In the genomic region with DNA sequence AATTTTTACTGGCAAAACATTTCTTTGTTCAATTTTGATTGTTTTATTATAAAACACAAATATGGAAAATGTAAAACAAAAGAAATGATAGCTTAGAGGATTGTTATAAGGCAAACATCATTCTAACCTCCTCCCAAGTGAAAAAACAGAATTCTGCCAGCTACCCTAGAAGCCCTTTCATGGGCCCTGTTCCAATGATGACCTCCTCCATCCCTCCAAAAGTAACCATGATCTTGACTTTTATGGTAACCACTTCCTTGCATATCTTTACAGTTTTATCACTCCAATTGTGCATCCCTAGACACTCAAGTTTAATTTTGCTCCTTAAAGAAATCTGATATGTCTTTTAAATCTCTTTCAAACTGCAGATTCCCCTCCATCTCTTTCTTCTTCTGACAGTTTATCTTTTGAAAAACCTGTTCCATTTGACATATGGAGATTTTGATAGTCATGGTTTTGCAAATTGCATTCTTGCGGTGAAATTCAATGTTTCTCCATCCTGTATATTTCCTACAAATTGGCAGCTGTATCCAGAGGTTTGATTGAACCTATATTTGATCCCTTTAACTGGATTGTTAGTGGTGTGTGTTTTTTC, we compare ENCODE assay signal across 14 cellular contexts. TPM values are rescaled to one million over a fixed set of nuclear protein-coding genes. Genes with fewer than 3 reads are reported as not detected.
"Had no signal": no experiment of that assay in that cellular context is flagged by ENCODE, and none has a peak within 500 bp of the region (broad histone marks: within the 10 kb centered on the region; RNA-seq: fewer than 3 reads in every experiment).

No MANE protein-coding gene starts in this region.

- H3K4me1 Mint-ChIP-seq: activated CD4-positive, alpha-beta T cell treated with anti-CD3 and anti-CD28 coated beads for 36 hours; brain; naive B cell had no signal

- H3K27ac Mint-ChIP-seq: activated CD4-positive, alpha-beta memory T cell treated with anti-CD3 and anti-CD28 coated beads, Interleukin-2, amount 10 ng/mL, durations not matched to agents 7 days and 5 days; activated CD4-positive, alpha-beta T cell treated with anti-CD3 and anti-CD28 coated beads for 36 hours; naive B cell had no signal

- DNase-seq: activated CD4-positive, alpha-beta memory T cell treated with anti-CD3 and anti-CD28 coated beads, Interleukin-2, amount 10 ng/mL, durations not matched to agents 7 days and 5 days; activated effector memory CD4-positive, alpha-beta T cell treated with Interleukin-2 at 50 U/mL for 16 hours; activated naive CD4-positive, alpha-beta T cell treated with anti-CD3 and anti-CD28 coated beads, Interleukin-2, amount 50 U/mL, for 16 hours; activated T-cell treated with anti-CD3 and anti-CD28 coated beads, Interleukin-2, amount 50 U/mL, for 4 hours; effector CD8-positive, alpha-beta T cell; naive B cell; sigmoid colon; stimulated activated CD4-positive, alpha-beta T cell treated with anti-CD3 and anti-CD28 coated beads, Interleukin-12 subunit alpha, Interleukin-12 subunit beta, amount 100 ng/mL, for 4 hours; T-helper 2 cell; thyroid gland had no signal

- H3K4me3 Mint-ChIP-seq: activated CD4-positive, alpha-beta memory T cell treated with anti-CD3 and anti-CD28 coated beads, Interleukin-2, amount 10 ng/mL, durations not matched to agents 7 days and 5 days; activated CD4-positive, alpha-beta T cell treated with anti-CD3 and anti-CD28 coated beads for 36 hours; activated T-cell treated with anti-CD3 and anti-CD28 coated beads, Interleukin-2, amount 50 U/mL, for 4 hours; brain; naive B cell had no signal

- H3K27me3 ChIP-seq: sigmoid colon, thyroid gland had no signal

- H3K36me3 Mint-ChIP-seq: brain, naive B cell had no signal

- H3K27ac ChIP-seq: parathyroid adenoma, thyroid gland had no signal

- H3K4me3 ChIP-seq: lung, sigmoid colon, thyroid gland had no signal

- H3K9me3 ChIP-seq: thyroid gland had no signal

- H3K36me3 ChIP-seq: sigmoid colon, thyroid gland had no signal

- H3K4me1 ChIP-seq: parathyroid adenoma, thyroid gland had no signal

RNA-seq across cellular contexts. Expression of a gene that starts 27.0 kb away (rescaled TPM):
- total RNA-seq: activated CD4-positive, alpha-beta T cell treated with anti-CD3 and anti-CD28 coated beads for 36 hours had no signal
